21 cellular contexts compared by ENCODE assay signal in the genomic region with DNA sequence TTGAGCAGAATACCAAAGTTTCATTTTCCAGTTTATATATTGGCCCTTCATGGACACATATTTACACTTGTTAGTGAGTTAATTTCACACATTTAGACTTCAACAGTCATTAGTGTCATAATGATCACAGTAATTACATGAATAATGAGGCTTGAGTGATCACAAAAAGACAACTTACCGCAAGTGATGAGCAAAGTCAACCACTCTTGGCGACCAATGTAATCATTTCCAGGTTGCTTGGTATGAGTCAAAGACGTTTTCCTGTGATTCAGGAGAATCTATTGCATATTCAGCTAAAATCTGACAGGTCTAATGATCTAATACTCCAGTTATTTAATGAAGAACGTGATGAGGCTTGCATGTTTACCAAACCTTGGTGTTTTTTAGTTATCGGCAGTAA.
"Had no signal": no experiment of that assay in that cellular context is flagged by ENCODE, and none has a peak within 500 bp of the region (broad histone marks: within the 10 kb centered on the region; RNA-seq: fewer than 3 reads in every experiment).

No MANE protein-coding gene starts in this region.

- H3K36me3 Mint-ChIP-seq: activated naive CD8-positive, alpha-beta T cell treated with anti-CD3 and anti-CD28 coated beads for 36 hours; immature natural killer cell; natural killer cell had no signal

- DNase-seq: activated CD4-positive, alpha-beta T cell treated with anti-CD3 and anti-CD28 coated beads, Interleukin-2, amount 50 U/mL, for 48 hours; activated naive CD4-positive, alpha-beta T cell treated with Interleukin-2 at 50 U/mL for 16 hours; activated naive CD8-positive, alpha-beta T cell treated with anti-CD3 and anti-CD28 coated beads for 36 hours; activated T-cell treated with anti-CD3 and anti-CD28 coated beads, Interleukin-2, amount 50 U/mL, for 48 hours; colonic mucosa; foreskin fibroblast; immature natural killer cell; kidney glomerular epithelial cell; left ventricle myocardium inferior; natural killer cell; spleen; stimulated activated CD4-positive, alpha-beta T cell treated with anti-CD3 and anti-CD28 coated beads, Interleukin-4, amount 100 ng/mL, for 1 hour; stimulated activated naive CD4-positive, alpha-beta T cell; T-helper 9 cell; testis; trophoblast cell; uterus had no signal

- H3K4me3 Mint-ChIP-seq: activated naive CD8-positive, alpha-beta T cell treated with anti-CD3 and anti-CD28 coated beads for 36 hours; immature natural killer cell; mesothelial cell of epicardium; natural killer cell; WTC11 had no signal

- H3K27ac ChIP-seq: colonic mucosa, epithelial cell of prostate, left ventricle myocardium inferior, prostate gland, spleen, testis, uterus had no signal

- H3K4me3 ChIP-seq: colonic mucosa, left ventricle myocardium inferior, prostate gland, spleen, testis, uterus had no signal

- H3K36me3 ChIP-seq: colonic mucosa, left ventricle myocardium inferior, prostate gland, spleen, uterus had no signal

- H3K27ac Mint-ChIP-seq: activated naive CD8-positive, alpha-beta T cell treated with anti-CD3 and anti-CD28 coated beads for 36 hours; immature natural killer cell; mesothelial cell of epicardium; natural killer cell; WTC11 had no signal

- H3K9me3 ChIP-seq: colonic mucosa, prostate gland, testis, uterus had no signal

- ATAC-seq: natural killer cell, WTC11 had no signal

- H3K4me1 Mint-ChIP-seq: activated naive CD8-positive, alpha-beta T cell treated with anti-CD3 and anti-CD28 coated beads for 36 hours; immature natural killer cell; mesothelial cell of epicardium; natural killer cell had no signal

- H3K27me3 ChIP-seq: colonic mucosa, spleen, testis, uterus had no signal

- H3K27me3 Mint-ChIP-seq: activated naive CD8-positive, alpha-beta T cell treated with anti-CD3 and anti-CD28 coated beads for 36 hours had no signal

- H3K4me1 ChIP-seq: colonic mucosa, left ventricle myocardium inferior, prostate gland, spleen, testis, uterus had no signal
